In the genomic region with DNA sequence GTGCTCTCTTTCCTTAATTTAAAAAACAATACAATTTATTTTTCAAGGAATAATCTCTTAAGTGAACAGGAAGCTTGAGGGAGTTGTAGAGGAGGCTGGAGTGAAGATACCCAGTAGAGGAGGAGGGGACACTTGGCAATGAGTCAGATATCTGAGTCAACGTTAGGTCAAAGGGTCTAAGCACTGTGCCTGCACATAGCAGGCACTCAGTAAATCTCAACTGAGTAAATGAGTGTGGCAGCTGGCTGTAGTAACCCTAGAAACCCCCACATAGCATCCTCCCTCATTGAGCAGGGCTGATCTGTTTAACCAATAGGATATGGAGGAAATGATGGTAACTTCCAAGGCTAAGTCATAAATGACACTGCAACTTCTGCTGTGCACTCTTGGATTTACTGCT, we compare ENCODE assay signal across 9 cellular contexts.
DNase-seq lines count a peak whose midpoint lies in the region; ATAC-seq and TF ChIP-seq lines count a peak whose summit lies in the region.
"Had no signal": no experiment of that assay in that cellular context is flagged by ENCODE, and none has a peak within 500 bp of the region (broad histone marks: within the 10 kb centered on the region; RNA-seq: fewer than 3 reads in every experiment).

No MANE protein-coding gene starts in this region.

- no peak overlapping the region for H3K27ac ChIP-seq in colonic mucosa
- no peak overlapping the region for H3K27ac ChIP-seq in tibial nerve
- H3K27ac ChIP-seq in ovary = no peak overlapping the region

- peak; percentile 33 for DNase-seq in AG10803 (ENCODE audit: low read depth)
- DNase-seq in LHCN-M2 (ENCODE audit: low read depth) = peak; percentile 84
- DNase-seq in colonic mucosa = peak; percentile 29
- DNase-seq in SHP77 (lab: John Stamatoyannopoulos, UW) = no peak
- DNase-seq in tibial nerve (ENCODE audit: low spot score in 2 of 2) = no peak
- no peak for DNase-seq in hepatic stellate cell (ENCODE audit: low spot score)
- no peak for DNase-seq in ovary
- DNase-seq: stimulated activated CD4-positive, alpha-beta T cell treated with anti-CD3 and anti-CD28 coated beads, Interleukin-4, amount 100 ng/mL, for 4 hours had no signal

- H3K4me3 ChIP-seq in AG10803 (ENCODE audit: low read length) = no peak overlapping the region
- no peak overlapping the region for H3K4me3 ChIP-seq in colonic mucosa
- no peak overlapping the region for H3K4me3 ChIP-seq in tibial nerve
- no peak overlapping the region for H3K4me3 ChIP-seq in ovary

- H3K4me1 ChIP-seq in colonic mucosa (no peaks in the 10 kb centered on the region), tibial nerve (no peaks in the 10 kb centered on the region), ovary (ENCODE audit: insufficient read depth) (no peaks in the 10 kb centered on the region)

- TF ChIP-seq CTCF in AG10803 (conservative IDR thresholded peaks at IDR 0.05; ENCODE audit: low read length) = no peak
- no peak for TF ChIP-seq CTCF in colonic mucosa (IDR thresholded peaks at IDR 0.05)
- no peak for TF ChIP-seq CTCF in tibial nerve (IDR thresholded peaks at IDR 0.05)
- no peak for TF ChIP-seq CTCF in ovary (IDR thresholded peaks at IDR 0.05)

- H3K36me3 ChIP-seq in colonic mucosa (no peaks in the 10 kb centered on the region), tibial nerve (no peaks in the 10 kb centered on the region), ovary (no peaks in the 10 kb centered on the region)

- no peak for TF ChIP-seq POLR2A in tibial nerve (IDR thresholded peaks at IDR 0.05)
- no peak for TF ChIP-seq POLR2A in ovary (IDR thresholded peaks at IDR 0.05)

- WGBS in tibial nerve, 2 donors = 37 to 50% methylated on average over 1 of the region's 1 CpG
- WGBS in ovary, 3 donors = 8 to 22% (median 11%) methylated on average over 1 of the region's 1 CpG

- ATAC-seq in GM21737 (IDR thresholded peaks at IDR 0.05; ENCODE audit: unreplicated experiment) = peak; percentile 34

- H3K9me3 ChIP-seq in colonic mucosa (no peaks in the 10 kb centered on the region), tibial nerve (no peaks in the 10 kb centered on the region), ovary (no peaks in the 10 kb centered on the region)

- TF ChIP-seq EP300 in tibial nerve (IDR thresholded peaks at IDR 0.05) = no peak
- no peak for TF ChIP-seq EP300 in ovary (IDR thresholded peaks at IDR 0.05)

- no peaks in the 10 kb centered on the region for H3K27me3 ChIP-seq in colonic mucosa
- H3K27me3 ChIP-seq in tibial nerve = no peaks in the 10 kb centered on the region
- H3K27me3 ChIP-seq in ovary = no peaks in the 10 kb centered on the region

- H3K9ac ChIP-seq in colonic mucosa (ENCODE audit: low read depth in 2 of 2, low read length in 2 of 2) = no peak overlapping the region

- intact Hi-C loops in colonic mucosa (cut with DNase I) (no loop called here), ovary (cut with DNase I) (no loop called here)

Comparison
In these comparisons a context has a peak if more than half of its experiments do, and no peak if none do; other contexts are left out.
1. DNase-seq: peak in AG10803 (single experiment), LHCN-M2 (single experiment) and colonic mucosa (single experiment); none in SHP77 (0 of 2), tibial nerve (0 of 2), hepatic stellate cell (single experiment) and ovary (0 of 5).